In the genomic region with DNA sequence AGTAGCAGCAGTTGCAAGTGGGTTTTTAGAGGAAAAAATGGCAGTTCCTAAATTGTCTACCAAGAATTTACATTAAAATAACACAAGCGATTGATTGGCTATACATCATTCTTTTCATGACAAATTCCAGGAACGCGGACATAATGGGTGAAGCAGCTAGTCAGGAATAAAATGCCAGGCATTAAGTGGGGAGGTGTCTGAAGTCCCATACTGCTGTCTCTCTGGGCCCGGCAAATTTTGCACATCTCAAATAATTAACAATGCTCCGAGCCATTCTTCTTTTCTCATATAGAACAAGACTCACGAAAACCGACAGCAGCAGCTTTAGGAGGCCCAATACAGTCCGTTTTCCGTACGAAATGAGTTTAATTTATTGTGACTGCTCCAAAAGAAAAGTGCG, we compare ENCODE assay signal across 8 cellular contexts. TPM values are rescaled to one million over a fixed set of nuclear protein-coding genes. Genes with fewer than 3 reads are reported as not detected.
A peak's percentile ranks its signal among the peaks of the same experiment; 100 is the strongest.
DNase-seq lines count a peak whose midpoint lies in the region; ATAC-seq, FAIRE-seq and TF ChIP-seq lines count a peak whose summit lies in the region.

No MANE protein-coding gene starts in this region.

- H3K27me3 ChIP-seq in HUES6 (ENCODE audit: control insufficient read depth, insufficient read depth, low read length) (no peaks in the 10 kb centered on the region), bronchial epithelial cell (ENCODE audit: control insufficient read depth, insufficient read depth, low read length) (no peaks in the 10 kb centered on the region), mucosa of rectum (ENCODE audit: control insufficient read depth in 2 of 2, insufficient read depth in 2 of 2, low read length in 2 of 2) (no peaks in the 10 kb centered on the region)

- ATAC-seq in A549 (no peak), HG02973 (IDR thresholded peaks at IDR 0.05; ENCODE audit: unreplicated experiment) (no peak)

- CTCF ChIA-PET in A549 (lab: Yijun Ruan, JAX) = interaction anchor here (0.7 to 5.2 kb wide), 6 partner anchors 7 to 29 kb away, joined by 3 to 55 read pairs (median 5); a partner anchor contains a TSS

- peak overlapping the region; percentile 96 for H3K9ac ChIP-seq in HUES6 (ENCODE audit: low read length)
- H3K9ac ChIP-seq in mucosa of rectum (ENCODE audit: low read depth in 1 of 2, low read length in 2 of 2) = peak overlapping the region; percentile 97 to 100

- under 1% methylated on average over 11 of the region's 11 CpGs for WGBS in A549 (ENCODE audit: missing lambda C conversion rate)

- TF ChIP-seq CTCF in A549 (IDR thresholded peaks at IDR 0.05) (no peak), bronchial epithelial cell (IDR thresholded peaks at IDR 0.05; ENCODE audit: insufficient read depth, low read length, severe bottlenecking) (no peak)

- peaks cover 51% of the 10 kb centered on the region for H3K4me1 ChIP-seq in A549
- peaks cover 8% of the 10 kb centered on the region for H3K4me1 ChIP-seq in HUES6 (ENCODE audit: control insufficient read depth, insufficient read depth, low read length)
- peaks cover 30 to 32% of the 10 kb centered on the region in 2 donors for H3K4me1 ChIP-seq in mucosa of rectum (ENCODE audit: control insufficient read depth in 2 of 2, insufficient read depth in 2 of 2, low read length in 2 of 2)

- DNase-seq in A549 (ENCODE audit: low read depth in 1 of 2, low spot score in 1 of 2) = no peak
- no peak for DNase-seq in bronchial epithelial cell (ENCODE audit: low read depth)
- no peak for DNase-seq in AML-193 (lab: John Stamatoyannopoulos, UW)
- DNase-seq in SKM-1 (lab: John Stamatoyannopoulos, UW; ENCODE audit: unreplicated experiment) = no peak
- no peak for DNase-seq in H54 (ENCODE audit: insufficient read length, low spot score)

- H3K9me3 ChIP-seq in A549 (no peaks in the 10 kb centered on the region), HUES6 (ENCODE audit: control insufficient read depth, insufficient read depth, low read depth, low read length) (no peaks in the 10 kb centered on the region), mucosa of rectum (ENCODE audit: control insufficient read depth in 2 of 2, low read length in 2 of 2) (no peaks in the 10 kb centered on the region)

- H3K36me3 ChIP-seq in HUES6 (ENCODE audit: control insufficient read depth, insufficient read depth, low read length) (peaks cover 27% of the 10 kb centered on the region), bronchial epithelial cell (ENCODE audit: control insufficient read depth, insufficient read depth, low read length) (no peaks in the 10 kb centered on the region), mucosa of rectum (ENCODE audit: control insufficient read depth in 2 of 2, insufficient read depth in 2 of 2, low read length in 2 of 2) (peaks cover 10 to 14% of the 10 kb centered on the region in 2 donors)

- POLR2A ChIA-PET in A549 (lab: Yijun Ruan, JAX) = interaction anchor here (0.6 to 3.3 kb wide), 21 partner anchors 8 to 243 kb away, joined by 3 to 50 read pairs (median 4); a partner anchor contains a TSS

- peak overlapping the region; percentile 81 for H3K4me2 ChIP-seq in A549

- TF ChIP-seq RAD21 in A549 (conservative IDR thresholded peaks at IDR 0.05 in 1 of 2, IDR thresholded peaks at IDR 0.05 in 1 of 2) = no peak

- FAIRE-seq in A549 (lab: Jason Lieb, UNC) = no peak
- no peak for FAIRE-seq in bronchial epithelial cell (lab: Jason Lieb, UNC)
- FAIRE-seq in H54 (lab: Jason Lieb, UNC) = no peak

- H3K27ac ChIP-seq in A549 = peak overlapping the region; percentile 95 to 96
- H3K27ac ChIP-seq in HUES6 (ENCODE audit: low read depth, low read length) = peak overlapping the region; percentile 95
- H3K27ac ChIP-seq in mucosa of rectum (ENCODE audit: low read depth in 2 of 2, low read length in 2 of 2) = peak overlapping the region; percentile 98 to 99

- no peak for TF ChIP-seq POLR2A in A549 (IDR thresholded peaks at IDR 0.05; ENCODE audit: low read length)
- TF ChIP-seq POLR2A in H54 (IDR thresholded peaks at IDR 0.05; ENCODE audit: low read depth, low read length) = no peak

- peak overlapping the region; percentile 78 for H3K4me3 ChIP-seq in A549
- H3K4me3 ChIP-seq in HUES6 (ENCODE audit: low read depth, low read length) = peak overlapping the region; percentile 100
- H3K4me3 ChIP-seq in bronchial epithelial cell (ENCODE audit: low read depth, low read length) = peak overlapping the region; percentile 87
- peak overlapping the region; percentile 96 to 98 for H3K4me3 ChIP-seq in mucosa of rectum (ENCODE audit: low read length in 2 of 2)

- no peak for TF ChIP-seq EP300 in A549 (IDR thresholded peaks at IDR 0.05)

TF ChIP-seq in A549, 52 proteins besides CTCF, POLR2A, EP300 and RAD21 (continues in another document):
- no peak for TF ChIP-seq ZC3H11A (IDR thresholded peaks at IDR 0.05)
- no peak for TF ChIP-seq CHD2 (IDR thresholded peaks at IDR 0.05; ENCODE audit: low read length, partially characterized antibody)
- no peak for TF ChIP-seq RNF2 (IDR thresholded peaks at IDR 0.05; ENCODE audit: borderline replicate concordance, low read depth)
- TF ChIP-seq, protein P1, sequence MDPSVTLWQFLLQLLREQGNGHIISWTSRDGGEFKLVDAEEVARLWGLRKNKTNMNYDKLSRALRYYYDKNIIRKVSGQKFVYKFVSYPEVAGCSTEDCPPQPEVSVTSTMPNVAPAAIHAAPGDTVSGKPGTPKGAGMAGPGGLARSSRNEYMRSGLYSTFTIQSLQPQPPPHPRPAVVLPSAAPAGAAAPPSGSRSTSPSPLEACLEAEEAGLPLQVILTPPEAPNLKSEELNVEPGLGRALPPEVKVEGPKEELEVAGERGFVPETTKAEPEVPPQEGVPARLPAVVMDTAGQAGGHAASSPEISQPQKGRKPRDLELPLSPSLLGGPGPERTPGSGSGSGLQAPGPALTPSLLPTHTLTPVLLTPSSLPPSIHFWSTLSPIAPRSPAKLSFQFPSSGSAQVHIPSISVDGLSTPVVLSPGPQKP (IDR thresholded peaks at IDR 0.05; ENCODE audit: low read depth, low read length) = no peak
- no peak for TF ChIP-seq FOSB (CRISPR knock-in tag; IDR thresholded peaks at IDR 0.05)
- TF ChIP-seq JUN (IDR thresholded peaks at IDR 0.05) = no peak
- no peak for TF ChIP-seq JUNB (IDR thresholded peaks at IDR 0.05)
- TF ChIP-seq, protein P2, sequence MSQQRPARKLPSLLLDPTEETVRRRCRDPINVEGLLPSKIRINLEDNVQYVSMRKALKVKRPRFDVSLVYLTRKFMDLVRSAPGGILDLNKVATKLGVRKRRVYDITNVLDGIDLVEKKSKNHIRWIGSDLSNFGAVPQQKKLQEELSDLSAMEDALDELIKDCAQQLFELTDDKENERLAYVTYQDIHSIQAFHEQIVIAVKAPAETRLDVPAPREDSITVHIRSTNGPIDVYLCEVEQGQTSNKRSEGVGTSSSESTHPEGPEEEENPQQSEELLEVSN (IDR thresholded peaks at IDR 0.05; ENCODE audit: borderline replicate concordance, low read depth) = no peak
- TF ChIP-seq POLR2AphosphoS2 (conservative IDR thresholded peaks at IDR 0.05; ENCODE audit: low read length) = no peak
- no peak for TF ChIP-seq MAFK (IDR thresholded peaks at IDR 0.05; ENCODE audit: partially characterized antibody)
- no peak for TF ChIP-seq ZSCAN20 (CRISPR knock-in tag; IDR thresholded peaks at IDR 0.05)
- TF ChIP-seq, protein P3, sequence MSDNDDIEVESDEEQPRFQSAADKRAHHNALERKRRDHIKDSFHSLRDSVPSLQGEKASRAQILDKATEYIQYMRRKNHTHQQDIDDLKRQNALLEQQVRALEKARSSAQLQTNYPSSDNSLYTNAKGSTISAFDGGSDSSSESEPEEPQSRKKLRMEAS (IDR thresholded peaks at IDR 0.05) = no peak
- no peak for TF ChIP-seq SMC3 (IDR thresholded peaks at IDR 0.05)
- no peak for TF ChIP-seq MYC (IDR thresholded peaks at IDR 0.05; ENCODE audit: borderline replicate concordance, low read length)
- no peak for TF ChIP-seq HOXA7 (CRISPR knock-in tag; IDR thresholded peaks at IDR 0.05)
- no peak for TF ChIP-seq RARB (CRISPR knock-in tag; IDR thresholded peaks at IDR 0.05)
- no peak for TF ChIP-seq NFE2L2 (conservative IDR thresholded peaks at IDR 0.05; ENCODE audit: low read length)

RNA-seq across cellular contexts. Expression of a gene that starts 0.7 kb away (rescaled TPM):
- polyA plus RNA-seq in A549 (2011; rRNA removed) = 280 and 390 TPM in 2 replicates
- polyA plus RNA-seq in A549 (2012; cell fraction: cytosol; rRNA removed) = 272 and 403 TPM in 2 replicates
- polyA plus RNA-seq in A549 (2012; cell fraction: nucleus; rRNA removed) = 46.2 and 69.2 TPM in 2 replicates
- polyA plus RNA-seq in A549 (2017; fragmentation: RNase III; extraction: RNeasy Plus Mini Kit Qiagen cat#74134 plus additional on column Dnase treatment) = 454 to 469 TPM (median 468 TPM) in 3 replicates
- 40.4 and 50.3 TPM in 2 replicates for polyA minus RNA-seq in A549 (2011; rRNA and poly(A)+ RNA removed)
- 337 and 345 TPM in 2 replicates for total RNA-seq in bronchial epithelial cell

RNA-seq across cellular contexts. Expression of a gene that starts 0.9 kb away (rescaled TPM):
- polyA plus RNA-seq in A549 (2011; rRNA removed) (33.0 and 35.6 TPM in 2 replicates), A549 (2017; fragmentation: RNase III; extraction: RNeasy Plus Mini Kit Qiagen cat#74134 plus additional on column Dnase treatment) (26.7 to 27.0 TPM (median 26.9 TPM) in 3 replicates)
- 15.2 and 17.9 TPM in 2 replicates for polyA plus RNA-seq in A549 (2012; cell fraction: cytosol; rRNA removed)
- 11.1 and 12.6 TPM in 2 replicates for polyA plus RNA-seq in A549 (2012; cell fraction: nucleus; rRNA removed)
- 15.6 and 18.5 TPM in 2 replicates for polyA minus RNA-seq in A549 (2011; rRNA and poly(A)+ RNA removed)
- total RNA-seq in bronchial epithelial cell = 32.5 and 45.0 TPM in 2 replicates

RNA-seq across cellular contexts. Expression of a gene that starts 15.3 kb away (rescaled TPM):
- polyA plus RNA-seq in A549 (2011; rRNA removed) (10.5 and 14.1 TPM in 2 replicates), A549 (2017; fragmentation: RNase III; extraction: RNeasy Plus Mini Kit Qiagen cat#74134 plus additional on column Dnase treatment) (10.8 to 12.1 TPM (median 11.9 TPM) in 3 replicates)
- polyA plus RNA-seq in A549 (2012; cell fraction: cytosol; rRNA removed) = 10.3 and 10.5 TPM in 2 replicates
- polyA plus RNA-seq in A549 (2012; cell fraction: nucleus; rRNA removed) = 9.0 and 13.2 TPM in 2 replicates
- 2.0 and 2.1 TPM in 2 replicates for polyA minus RNA-seq in A549 (2011; rRNA and poly(A)+ RNA removed)
- 8.3 and 10.8 TPM in 2 replicates for total RNA-seq in bronchial epithelial cell

RNA-seq across cellular contexts. Expression of a gene that starts 21.0 kb away (rescaled TPM):
- polyA plus RNA-seq in A549 (2011; rRNA removed) (34.6 and 50.7 TPM in 2 replicates), A549 (2017; fragmentation: RNase III; extraction: RNeasy Plus Mini Kit Qiagen cat#74134 plus additional on column Dnase treatment) (48.4 to 53.5 TPM (median 52.8 TPM) in 3 replicates)
- 40.2 and 40.9 TPM in 2 replicates for polyA plus RNA-seq in A549 (2012; cell fraction: cytosol; rRNA removed)
- 13.3 and 15.5 TPM in 2 replicates for polyA plus RNA-seq in A549 (2012; cell fraction: nucleus; rRNA removed)
- 7.0 and 9.7 TPM in 2 replicates for polyA minus RNA-seq in A549 (2011; rRNA and poly(A)+ RNA removed)
- total RNA-seq in bronchial epithelial cell = 7.1 and 12.3 TPM in 2 replicates

RNA-seq across cellular contexts. Expression of a gene that starts 33.5 kb away (rescaled TPM):
- polyA plus RNA-seq in A549 (2011; rRNA removed) (3,909 and 5,167 TPM in 2 replicates), A549 (2017; fragmentation: RNase III; extraction: RNeasy Plus Mini Kit Qiagen cat#74134 plus additional on column Dnase treatment) (3,539 to 3,858 TPM (median 3,692 TPM) in 3 replicates)
- 10,276 and 13,870 TPM in 2 replicates for polyA plus RNA-seq in A549 (2012; cell fraction: cytosol; rRNA removed)
- polyA plus RNA-seq in A549 (2012; cell fraction: nucleus; rRNA removed) = 7,114 and 8,546 TPM in 2 replicates
- 1,093 and 1,224 TPM in 2 replicates for polyA minus RNA-seq in A549 (2011; rRNA and poly(A)+ RNA removed)
- total RNA-seq in bronchial epithelial cell = 1,155 and 1,758 TPM in 2 replicates
